In the genomic region with DNA sequence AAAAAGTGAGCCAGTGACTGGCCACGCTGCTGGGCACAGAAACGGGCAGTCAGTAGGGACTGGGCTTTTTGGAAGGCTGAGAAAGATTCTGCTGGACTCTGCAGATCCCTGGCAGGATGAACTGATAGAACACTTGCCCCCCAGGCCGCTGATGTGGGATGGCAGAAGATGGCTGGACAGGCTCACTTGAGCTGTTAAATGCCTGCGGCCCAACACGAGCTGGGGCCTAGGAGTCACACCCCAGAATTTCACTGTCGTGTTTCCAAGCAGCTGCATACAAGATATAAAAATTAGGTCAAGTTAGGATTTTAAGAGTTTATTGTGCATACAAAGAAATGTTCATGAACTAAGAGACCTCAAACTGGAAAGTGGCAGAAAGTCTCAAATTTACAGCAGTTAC, we compare ENCODE assay signal across 20 cellular contexts. TPM values are rescaled to one million over a fixed set of nuclear protein-coding genes. Genes with fewer than 3 reads are reported as not detected.
"Had no signal": no experiment of that assay in that cellular context is flagged by ENCODE, and none has a peak within 500 bp of the region (broad histone marks: within the 10 kb centered on the region; RNA-seq: fewer than 3 reads in every experiment).

No MANE protein-coding gene starts in this region.

- H3K27ac ChIP-seq: ascending aorta, neutrophil had no signal

- H3K27ac Mint-ChIP-seq: activated CD4-positive, alpha-beta T cell treated with anti-CD3 and anti-CD28 coated beads, Interleukin-2, amount 10 ng/mL, durations not matched to agents 7 days and 5 days; activated naive CD4-positive, alpha-beta T cell treated with anti-CD3 and anti-CD28 coated beads for 36 hours; endodermal cell had no signal

- H3K36me3 ChIP-seq: ascending aorta had no signal

- H3K4me3 Mint-ChIP-seq: activated CD4-positive, alpha-beta T cell treated with anti-CD3 and anti-CD28 coated beads, Interleukin-2, amount 10 ng/mL, durations not matched to agents 7 days and 5 days; activated naive CD4-positive, alpha-beta T cell treated with anti-CD3 and anti-CD28 coated beads for 36 hours; endodermal cell; naive thymus-derived CD8-positive, alpha-beta T cell had no signal

- H3K27me3 Mint-ChIP-seq: activated CD4-positive, alpha-beta T cell treated with anti-CD3 and anti-CD28 coated beads, Interleukin-2, amount 10 ng/mL, durations not matched to agents 7 days and 5 days had no signal

- H3K4me3 ChIP-seq: ascending aorta had no signal

- DNase-seq: activated CD4-positive, alpha-beta T cell treated with anti-CD3 and anti-CD28 coated beads, Interleukin-2, amount 10 ng/mL, durations not matched to agents 7 days and 5 days; activated CD8-positive, alpha-beta memory T cell treated with anti-CD3 and anti-CD28 coated beads for 24 hours; activated naive CD4-positive, alpha-beta T cell treated with anti-CD3 and anti-CD28 coated beads for 36 hours; endodermal cell; erythroblast; islet precursor cell; naive thymus-derived CD8-positive, alpha-beta T cell; posterior cingulate gyrus; retina; small intestine; stimulated activated CD4-positive, alpha-beta T cell treated with anti-CD3 and anti-CD28 coated beads, Interleukin-4, amount 100 ng/mL, for 4 hours; stimulated activated CD8-positive, alpha-beta memory T cell treated with anti-CD3 and anti-CD28 coated beads, Interleukin-4, amount 100 ng/mL, for 48 hours; stimulated activated naive CD8-positive, alpha-beta T cell treated with anti-CD3 and anti-CD28 coated beads, Interleukin-15, Interleukin-2, amounts not matched to agents 100 U/mL and 50 U/mL, for 24 hours had no signal

- H3K9me3 Mint-ChIP-seq: activated CD4-positive, alpha-beta T cell treated with anti-CD3 and anti-CD28 coated beads, Interleukin-2, amount 10 ng/mL, durations not matched to agents 7 days and 5 days; activated naive CD4-positive, alpha-beta T cell treated with anti-CD3 and anti-CD28 coated beads for 36 hours; endodermal cell; naive thymus-derived CD8-positive, alpha-beta T cell had no signal

- ATAC-seq: left lobe of liver; naive thymus-derived CD8-positive, alpha-beta T cell; stimulated activated naive CD8-positive, alpha-beta T cell treated with anti-CD3 and anti-CD28 coated beads, Interleukin-15, Interleukin-2, amounts not matched to agents 100 U/mL and 50 U/mL, for 24 hours had no signal

- H3K36me3 Mint-ChIP-seq: naive thymus-derived CD8-positive, alpha-beta T cell had no signal

- H3K9me3 ChIP-seq: ascending aorta, neutrophil had no signal

- H3K27me3 ChIP-seq: ascending aorta, neutrophil had no signal

- FAIRE-seq: small intestine had no signal

- H3K4me1 ChIP-seq: ascending aorta had no signal

- H3K4me1 Mint-ChIP-seq: naive thymus-derived CD8-positive, alpha-beta T cell had no signal

RNA-seq across cellular contexts. Expression of a gene that starts 26.9 kb away (rescaled TPM):
- total RNA-seq: activated CD4-positive, alpha-beta T cell treated with anti-CD3 and anti-CD28 coated beads, Interleukin-2, amount 10 ng/mL, durations not matched to agents 7 days and 5 days; activated naive CD4-positive, alpha-beta T cell treated with anti-CD3 and anti-CD28 coated beads for 36 hours; dermis microvascular lymphatic vessel endothelial cell; naive thymus-derived CD8-positive, alpha-beta T cell; T-helper 2 cell treated with Interferon-gamma antibody and Interleukin-4, amounts not matched to agents 100 ng/mL and 5 ng/mL, for 36 hours had no signal
- polyA plus RNA-seq: naive thymus-derived CD8-positive, alpha-beta T cell had no signal

RNA-seq across cellular contexts. Expression of a gene that starts 29.9 kb away (rescaled TPM):
- total RNA-seq: activated CD4-positive, alpha-beta T cell treated with anti-CD3 and anti-CD28 coated beads, Interleukin-2, amount 10 ng/mL, durations not matched to agents 7 days and 5 days; activated naive CD4-positive, alpha-beta T cell treated with anti-CD3 and anti-CD28 coated beads for 36 hours; bronchial epithelial cell; chondrocyte; dermis microvascular lymphatic vessel endothelial cell; endodermal cell; left lobe of liver; naive thymus-derived CD8-positive, alpha-beta T cell had no signal
- polyA plus RNA-seq: naive thymus-derived CD8-positive, alpha-beta T cell had no signal
